Comparison of ENCODE assay signal across 18 cellular contexts in genomic region chr14:91225025-91225424, GRCh38. TPM values are rescaled to one million over a fixed set of nuclear protein-coding genes. Genes with fewer than 3 reads are reported as not detected.
A peak's percentile ranks its signal among the peaks of the same experiment; 100 is the strongest.
DNase-seq lines count a peak whose midpoint lies in the region; ATAC-seq and TF ChIP-seq lines count a peak whose summit lies in the region.
"Had no signal": no experiment of that assay in that cellular context is flagged by ENCODE, and none has a peak within 500 bp of the region (broad histone marks: within the 10 kb centered on the region; RNA-seq: fewer than 3 reads in every experiment).

No MANE protein-coding gene starts in this region.

- no peak overlapping the region for H3K4me3 Mint-ChIP-seq in activated CD8-positive, alpha-beta T cell treated with anti-CD3 and anti-CD28 coated beads for 36 hours
- H3K4me3 Mint-ChIP-seq: activated T-cell treated with anti-CD3 and anti-CD28 coated beads, Interleukin-2, amount 50 U/mL, for 24 hours had no signal

- POLR2A ChIA-PET in activated CD8-positive, alpha-beta T cell treated with anti-CD3 and anti-CD28 coated beads for 36 hours (lab: Charles Lee), result interaction anchor here (2.9 kb wide), 1 partner anchor 18 kb away, joined by 16 read pairs; no protein-coding TSS in a partner anchor
- POLR2A ChIA-PET in GM10248 (lab: Yijun Ruan, JAX), result no interaction called here

- no peaks in the 10 kb centered on the region for H3K9me3 ChIP-seq in Peyer's patch
- H3K9me3 ChIP-seq: BE2C had no signal

- peaks cover 0 to 48% (median 0%) of the 10 kb centered on the region in 3 donors for H3K36me3 ChIP-seq in Peyer's patch
- H3K36me3 ChIP-seq: BE2C had no signal

- H3K4me3 ChIP-seq in Peyer's patch, result no peak overlapping the region
- H3K4me3 ChIP-seq: GM12878, PC-9 had no signal

- DNase-seq in DMS53 (lab: John Stamatoyannopoulos, UW), result peak; percentile 91
- peak; percentile 64 for DNase-seq in HCEC 1CT
- no peak for DNase-seq in activated CD8-positive, alpha-beta T cell treated with anti-CD3 and anti-CD28 coated beads for 36 hours
- no peak for DNase-seq in foreskin keratinocyte
- DNase-seq in Peyer's patch, result no peak
- no peak for DNase-seq in GM10248 (ENCODE audit: extremely low spot score)
- DNase-seq in NCI-H1105 (lab: John Stamatoyannopoulos, UW), result no peak
- DNase-seq: activated CD4-positive, CD25-positive, alpha-beta regulatory T cell; activated T-cell treated with anti-CD3 and anti-CD28 coated beads, Interleukin-2, amount 50 U/mL, for 24 hours; BE2C; EL; GOT3; NCI-H1048; NCI-H526 treated with DMSO at 0.1 percent for 48 hours; PC-9 had no signal

- H3K4me1 ChIP-seq in foreskin keratinocyte (peaks cover 10% of the 10 kb centered on the region), Peyer's patch (peaks cover 0 to 22% (median 6%) of the 10 kb centered on the region in 4 donors)
- H3K4me1 ChIP-seq: BE2C had no signal

- peak overlapping the region; percentile 49 for H3K27ac ChIP-seq in foreskin keratinocyte
- H3K27ac ChIP-seq in Peyer's patch, result no peak overlapping the region
- H3K27ac ChIP-seq: PC-9 had no signal

- ATAC-seq in activated CD8-positive, alpha-beta T cell treated with anti-CD3 and anti-CD28 coated beads for 36 hours, result no peak
- peak; percentile 45 for ATAC-seq in foreskin keratinocyte
- no peak for ATAC-seq in GM18858 (IDR thresholded peaks at IDR 0.05; ENCODE audit: unreplicated experiment)
- ATAC-seq: GM12878, left lobe of liver had no signal

- H3K27me3 ChIP-seq in foreskin keratinocyte (no peaks in the 10 kb centered on the region), Peyer's patch (no peaks in the 10 kb centered on the region)
- H3K27me3 ChIP-seq: BE2C had no signal

- TF ChIP-seq CTCF in activated CD8-positive, alpha-beta T cell treated with anti-CD3 and anti-CD28 coated beads for 36 hours (IDR thresholded peaks at IDR 0.05), result no peak
- no peak for TF ChIP-seq CTCF in foreskin keratinocyte (conservative IDR thresholded peaks at IDR 0.05)
- no peak for TF ChIP-seq CTCF in Peyer's patch (IDR thresholded peaks at IDR 0.05)
- no peak for TF ChIP-seq CTCF in GM10248 (IDR thresholded peaks at IDR 0.05; ENCODE audit: control extremely low read depth, extremely low read depth, low read depth, missing control alignments)

- intact Hi-C loops in activated CD8-positive, alpha-beta T cell treated with anti-CD3 and anti-CD28 coated beads for 36 hours (cut with micrococcal nuclease), result loop anchor here (5.0 kb wide), 3 partner anchors 37 to 192 kb away; partner anchors contain the start of gene CCDC88C

- H3K4me1 Mint-ChIP-seq in activated CD8-positive, alpha-beta T cell treated with anti-CD3 and anti-CD28 coated beads for 36 hours (ENCODE audit: low read depth), result peaks cover 86% of the 10 kb centered on the region

- no peak for TF ChIP-seq POLR2A in Peyer's patch (IDR thresholded peaks at IDR 0.05)

- peaks cover 63% of the 10 kb centered on the region for H3K36me3 Mint-ChIP-seq in activated CD8-positive, alpha-beta T cell treated with anti-CD3 and anti-CD28 coated beads for 36 hours (ENCODE audit: low read depth)

- H3K9me3 Mint-ChIP-seq in activated CD8-positive, alpha-beta T cell treated with anti-CD3 and anti-CD28 coated beads for 36 hours, result peaks cover 15% of the 10 kb centered on the region

- no peaks in the 10 kb centered on the region for H3K27me3 Mint-ChIP-seq in activated CD8-positive, alpha-beta T cell treated with anti-CD3 and anti-CD28 coated beads for 36 hours
- H3K27me3 Mint-ChIP-seq: activated T-cell treated with anti-CD3 and anti-CD28 coated beads, Interleukin-2, amount 50 U/mL, for 24 hours had no signal

- peak overlapping the region; percentile 99 for H3K27ac Mint-ChIP-seq in activated CD8-positive, alpha-beta T cell treated with anti-CD3 and anti-CD28 coated beads for 36 hours

- CTCF ChIA-PET in activated CD8-positive, alpha-beta T cell treated with anti-CD3 and anti-CD28 coated beads for 36 hours (lab: Charles Lee), result no interaction called here
- CTCF ChIA-PET in GM10248 (lab: Yijun Ruan, JAX), result interaction anchor here (0.9 kb wide), 1 partner anchor 25 kb away, joined by 3 read pairs; no protein-coding TSS in a partner anchor

RNA-seq across cellular contexts. Expression of gene GPR68, which starts 19.5 kb away (rescaled TPM):
- total RNA-seq in activated CD8-positive, alpha-beta T cell treated with anti-CD3 and anti-CD28 coated beads for 36 hours, result 10 to 100 TPM; 11.9 to 14.0 TPM
- 0.95 and 2.5 TPM in 2 replicates for total RNA-seq in foreskin keratinocyte
- polyA plus RNA-seq in foreskin keratinocyte, result 0.70 and 2.0 TPM in 2 replicates
- 1 to 10 TPM in 2 of 4 donors, not detected in 2; 1.5 to 1.7 TPM for total RNA-seq in Peyer's patch
- total RNA-seq: PC-9 had no signal

Comparison
In these comparisons a context has a peak if more than half of its experiments do, and no peak if none do; other contexts are left out.
1. DNase-seq: peak in DMS53 (single experiment) and HCEC 1CT (single experiment); none in activated CD8-positive, alpha-beta T cell treated with anti-CD3 and anti-CD28 coated beads for 36 hours (single experiment), foreskin keratinocyte (0 of 2), Peyer's patch (0 of 3), GM10248 (single experiment) and NCI-H1105 (single experiment).